In the genomic region with DNA sequence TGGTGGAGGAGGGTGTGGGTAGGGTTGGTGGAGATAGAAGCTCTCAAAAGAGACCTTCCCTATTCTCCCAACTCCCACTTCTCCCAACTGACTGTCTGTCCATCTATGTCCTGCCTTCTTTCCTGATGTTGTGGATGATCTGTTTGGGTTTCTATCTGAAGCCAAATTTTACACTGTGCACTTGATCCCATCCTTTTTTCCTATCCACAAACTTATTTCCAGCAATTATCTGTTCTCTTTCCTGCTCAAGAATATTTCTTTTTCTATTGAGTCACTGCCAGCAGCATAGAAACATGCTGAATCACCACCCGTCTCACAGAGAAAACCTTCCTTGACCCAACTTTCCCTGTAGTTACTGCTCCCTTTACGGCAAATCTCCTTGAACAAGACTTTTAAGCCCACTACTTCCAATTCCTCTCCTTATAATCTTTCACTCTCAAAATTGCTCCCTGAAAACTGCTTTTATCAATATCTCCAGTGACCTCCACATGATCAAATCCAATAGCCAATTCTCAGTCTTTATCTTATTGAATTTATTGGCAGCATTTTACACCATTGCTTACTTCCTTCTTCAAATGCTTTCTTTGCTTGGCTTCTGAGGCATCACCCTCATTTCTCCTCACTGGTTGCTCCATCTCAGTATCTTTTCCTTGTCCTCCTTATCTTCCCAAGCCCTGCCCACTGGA, we compare ENCODE assay signal across 1 cellular context.
A peak's percentile ranks its signal among the peaks of the same experiment; 100 is the strongest.
TF ChIP-seq lines count a peak whose summit lies in the region.

No MANE protein-coding gene starts in this region.

TF ChIP-seq in K562, 482 proteins besides CTCF, POLR2A, EP300 and RAD21 (continued from another document and continues in another):
- TF ChIP-seq, protein P1, sequence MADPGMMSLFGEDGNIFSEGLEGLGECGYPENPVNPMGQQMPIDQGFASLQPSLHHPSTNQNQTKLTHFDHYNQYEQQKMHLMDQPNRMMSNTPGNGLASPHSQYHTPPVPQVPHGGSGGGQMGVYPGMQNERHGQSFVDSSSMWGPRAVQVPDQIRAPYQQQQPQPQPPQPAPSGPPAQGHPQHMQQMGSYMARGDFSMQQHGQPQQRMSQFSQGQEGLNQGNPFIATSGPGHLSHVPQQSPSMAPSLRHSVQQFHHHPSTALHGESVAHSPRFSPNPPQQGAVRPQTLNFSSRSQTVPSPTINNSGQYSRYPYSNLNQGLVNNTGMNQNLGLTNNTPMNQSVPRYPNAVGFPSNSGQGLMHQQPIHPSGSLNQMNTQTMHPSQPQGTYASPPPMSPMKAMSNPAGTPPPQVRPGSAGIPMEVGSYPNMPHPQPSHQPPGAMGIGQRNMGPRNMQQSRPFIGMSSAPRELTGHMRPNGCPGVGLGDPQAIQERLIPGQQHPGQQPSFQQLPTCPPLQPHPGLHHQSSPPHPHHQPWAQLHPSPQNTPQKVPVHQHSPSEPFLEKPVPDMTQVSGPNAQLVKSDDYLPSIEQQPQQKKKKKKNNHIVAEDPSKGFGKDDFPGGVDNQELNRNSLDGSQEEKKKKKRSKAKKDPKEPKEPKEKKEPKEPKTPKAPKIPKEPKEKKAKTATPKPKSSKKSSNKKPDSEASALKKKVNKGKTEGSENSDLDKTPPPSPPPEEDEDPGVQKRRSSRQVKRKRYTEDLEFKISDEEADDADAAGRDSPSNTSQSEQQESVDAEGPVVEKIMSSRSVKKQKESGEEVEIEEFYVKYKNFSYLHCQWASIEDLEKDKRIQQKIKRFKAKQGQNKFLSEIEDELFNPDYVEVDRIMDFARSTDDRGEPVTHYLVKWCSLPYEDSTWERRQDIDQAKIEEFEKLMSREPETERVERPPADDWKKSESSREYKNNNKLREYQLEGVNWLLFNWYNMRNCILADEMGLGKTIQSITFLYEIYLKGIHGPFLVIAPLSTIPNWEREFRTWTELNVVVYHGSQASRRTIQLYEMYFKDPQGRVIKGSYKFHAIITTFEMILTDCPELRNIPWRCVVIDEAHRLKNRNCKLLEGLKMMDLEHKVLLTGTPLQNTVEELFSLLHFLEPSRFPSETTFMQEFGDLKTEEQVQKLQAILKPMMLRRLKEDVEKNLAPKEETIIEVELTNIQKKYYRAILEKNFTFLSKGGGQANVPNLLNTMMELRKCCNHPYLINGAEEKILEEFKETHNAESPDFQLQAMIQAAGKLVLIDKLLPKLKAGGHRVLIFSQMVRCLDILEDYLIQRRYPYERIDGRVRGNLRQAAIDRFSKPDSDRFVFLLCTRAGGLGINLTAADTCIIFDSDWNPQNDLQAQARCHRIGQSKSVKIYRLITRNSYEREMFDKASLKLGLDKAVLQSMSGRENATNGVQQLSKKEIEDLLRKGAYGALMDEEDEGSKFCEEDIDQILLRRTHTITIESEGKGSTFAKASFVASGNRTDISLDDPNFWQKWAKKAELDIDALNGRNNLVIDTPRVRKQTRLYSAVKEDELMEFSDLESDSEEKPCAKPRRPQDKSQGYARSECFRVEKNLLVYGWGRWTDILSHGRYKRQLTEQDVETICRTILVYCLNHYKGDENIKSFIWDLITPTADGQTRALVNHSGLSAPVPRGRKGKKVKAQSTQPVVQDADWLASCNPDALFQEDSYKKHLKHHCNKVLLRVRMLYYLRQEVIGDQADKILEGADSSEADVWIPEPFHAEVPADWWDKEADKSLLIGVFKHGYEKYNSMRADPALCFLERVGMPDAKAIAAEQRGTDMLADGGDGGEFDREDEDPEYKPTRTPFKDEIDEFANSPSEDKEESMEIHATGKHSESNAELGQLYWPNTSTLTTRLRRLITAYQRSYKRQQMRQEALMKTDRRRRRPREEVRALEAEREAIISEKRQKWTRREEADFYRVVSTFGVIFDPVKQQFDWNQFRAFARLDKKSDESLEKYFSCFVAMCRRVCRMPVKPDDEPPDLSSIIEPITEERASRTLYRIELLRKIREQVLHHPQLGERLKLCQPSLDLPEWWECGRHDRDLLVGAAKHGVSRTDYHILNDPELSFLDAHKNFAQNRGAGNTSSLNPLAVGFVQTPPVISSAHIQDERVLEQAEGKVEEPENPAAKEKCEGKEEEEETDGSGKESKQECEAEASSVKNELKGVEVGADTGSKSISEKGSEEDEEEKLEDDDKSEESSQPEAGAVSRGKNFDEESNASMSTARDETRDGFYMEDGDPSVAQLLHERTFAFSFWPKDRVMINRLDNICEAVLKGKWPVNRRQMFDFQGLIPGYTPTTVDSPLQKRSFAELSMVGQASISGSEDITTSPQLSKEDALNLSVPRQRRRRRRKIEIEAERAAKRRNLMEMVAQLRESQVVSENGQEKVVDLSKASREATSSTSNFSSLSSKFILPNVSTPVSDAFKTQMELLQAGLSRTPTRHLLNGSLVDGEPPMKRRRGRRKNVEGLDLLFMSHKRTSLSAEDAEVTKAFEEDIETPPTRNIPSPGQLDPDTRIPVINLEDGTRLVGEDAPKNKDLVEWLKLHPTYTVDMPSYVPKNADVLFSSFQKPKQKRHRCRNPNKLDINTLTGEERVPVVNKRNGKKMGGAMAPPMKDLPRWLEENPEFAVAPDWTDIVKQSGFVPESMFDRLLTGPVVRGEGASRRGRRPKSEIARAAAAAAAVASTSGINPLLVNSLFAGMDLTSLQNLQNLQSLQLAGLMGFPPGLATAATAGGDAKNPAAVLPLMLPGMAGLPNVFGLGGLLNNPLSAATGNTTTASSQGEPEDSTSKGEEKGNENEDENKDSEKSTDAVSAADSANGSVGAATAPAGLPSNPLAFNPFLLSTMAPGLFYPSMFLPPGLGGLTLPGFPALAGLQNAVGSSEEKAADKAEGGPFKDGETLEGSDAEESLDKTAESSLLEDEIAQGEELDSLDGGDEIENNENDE (IDR thresholded peaks at IDR 0.05; ENCODE audit: low read depth, low read length), result no peak
- TF ChIP-seq, protein P2, sequence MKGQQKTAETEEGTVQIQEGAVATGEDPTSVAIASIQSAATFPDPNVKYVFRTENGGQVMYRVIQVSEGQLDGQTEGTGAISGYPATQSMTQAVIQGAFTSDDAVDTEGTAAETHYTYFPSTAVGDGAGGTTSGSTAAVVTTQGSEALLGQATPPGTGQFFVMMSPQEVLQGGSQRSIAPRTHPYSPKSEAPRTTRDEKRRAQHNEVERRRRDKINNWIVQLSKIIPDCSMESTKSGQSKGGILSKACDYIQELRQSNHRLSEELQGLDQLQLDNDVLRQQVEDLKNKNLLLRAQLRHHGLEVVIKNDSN (CRISPR knock-in tag; IDR thresholded peaks at IDR 0.05), result no peak
- TF ChIP-seq NFXL1 (CRISPR knock-in tag; IDR thresholded peaks at IDR 0.05) (no peak), CBFA2T3 (IDR thresholded peaks at IDR 0.05) (no peak), RBFOX2 (IDR thresholded peaks at IDR 0.05; ENCODE audit: low read depth, low read length) (no peak), ETV6 (IDR thresholded peaks at IDR 0.05; ENCODE audit: borderline replicate concordance in 1 of 2, low read depth in 2 of 2, low read length in 1 of 2) (no peak), ETV6 (CRISPR knock-in tag; IDR thresholded peaks at IDR 0.05; ENCODE audit: borderline replicate concordance) (no peak), MCM5 (IDR thresholded peaks at IDR 0.05; ENCODE audit: low read depth) (no peak), PYGO2 (tag; IDR thresholded peaks at IDR 0.05) (0 out of 2 replicates have a peak, but pooled peaks have one; percentile 17), KAT7 (CRISPR knock-in tag; IDR thresholded peaks at IDR 0.05; ENCODE audit: borderline replicate concordance) (no peak), ZNF224 (CRISPR knock-in tag; IDR thresholded peaks at IDR 0.05) (no peak), TEAD4 (IDR thresholded peaks at IDR 0.05; ENCODE audit: low read length) (no peak), TEAD4 (CRISPR knock-in tag; IDR thresholded peaks at IDR 0.05; ENCODE audit: borderline replicate concordance) (no peak), BRD4 (IDR thresholded peaks at IDR 0.05) (no peak), ZNF707 (CRISPR knock-in tag; conservative IDR thresholded peaks at IDR 0.05) (no peak), CBX2 (IDR thresholded peaks at IDR 0.05; ENCODE audit: insufficient read depth, low read length, poor library complexity, severe bottlenecking) (no peak), SMC3 (conservative IDR thresholded peaks at IDR 0.05; ENCODE audit: insufficient read depth, low read depth, low read length) (no peak), FUS (optimal IDR thresholded peaks at IDR 0.05; ENCODE audit: low read depth, low read length) (no peak), TCF3 (CRISPR knock-in tag; IDR thresholded peaks at IDR 0.05) (no peak), ERF (CRISPR knock-in tag; IDR thresholded peaks at IDR 0.05) (0 out of 2 replicates have a peak, but pooled peaks have one; percentile 39), HDAC2 (IDR thresholded peaks at IDR 0.05) (no peak), CCAR2 (IDR thresholded peaks at IDR 0.05; ENCODE audit: low read depth, low read length) (no peak), ZSCAN29 (IDR thresholded peaks at IDR 0.05) (no peak), ELF1 (tag; IDR thresholded peaks at IDR 0.05) (no peak), POLR2AphosphoS2 (IDR thresholded peaks at IDR 0.05; ENCODE audit: low read length) (no peak)
- TF ChIP-seq, protein P3, sequence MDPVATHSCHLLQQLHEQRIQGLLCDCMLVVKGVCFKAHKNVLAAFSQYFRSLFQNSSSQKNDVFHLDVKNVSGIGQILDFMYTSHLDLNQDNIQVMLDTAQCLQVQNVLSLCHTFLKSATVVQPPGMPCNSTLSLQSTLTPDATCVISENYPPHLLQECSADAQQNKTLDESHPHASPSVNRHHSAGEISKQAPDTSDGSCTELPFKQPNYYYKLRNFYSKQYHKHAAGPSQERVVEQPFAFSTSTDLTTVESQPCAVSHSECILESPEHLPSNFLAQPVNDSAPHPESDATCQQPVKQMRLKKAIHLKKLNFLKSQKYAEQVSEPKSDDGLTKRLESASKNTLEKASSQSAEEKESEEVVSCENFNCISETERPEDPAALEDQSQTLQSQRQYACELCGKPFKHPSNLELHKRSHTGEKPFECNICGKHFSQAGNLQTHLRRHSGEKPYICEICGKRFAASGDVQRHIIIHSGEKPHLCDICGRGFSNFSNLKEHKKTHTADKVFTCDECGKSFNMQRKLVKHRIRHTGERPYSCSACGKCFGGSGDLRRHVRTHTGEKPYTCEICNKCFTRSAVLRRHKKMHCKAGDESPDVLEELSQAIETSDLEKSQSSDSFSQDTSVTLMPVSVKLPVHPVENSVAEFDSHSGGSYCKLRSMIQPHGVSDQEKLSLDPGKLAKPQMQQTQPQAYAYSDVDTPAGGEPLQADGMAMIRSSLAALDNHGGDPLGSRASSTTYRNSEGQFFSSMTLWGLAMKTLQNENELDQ (CRISPR knock-in tag; IDR thresholded peaks at IDR 0.05; ENCODE audit: borderline replicate concordance), result no peak
- TF ChIP-seq, protein P4, sequence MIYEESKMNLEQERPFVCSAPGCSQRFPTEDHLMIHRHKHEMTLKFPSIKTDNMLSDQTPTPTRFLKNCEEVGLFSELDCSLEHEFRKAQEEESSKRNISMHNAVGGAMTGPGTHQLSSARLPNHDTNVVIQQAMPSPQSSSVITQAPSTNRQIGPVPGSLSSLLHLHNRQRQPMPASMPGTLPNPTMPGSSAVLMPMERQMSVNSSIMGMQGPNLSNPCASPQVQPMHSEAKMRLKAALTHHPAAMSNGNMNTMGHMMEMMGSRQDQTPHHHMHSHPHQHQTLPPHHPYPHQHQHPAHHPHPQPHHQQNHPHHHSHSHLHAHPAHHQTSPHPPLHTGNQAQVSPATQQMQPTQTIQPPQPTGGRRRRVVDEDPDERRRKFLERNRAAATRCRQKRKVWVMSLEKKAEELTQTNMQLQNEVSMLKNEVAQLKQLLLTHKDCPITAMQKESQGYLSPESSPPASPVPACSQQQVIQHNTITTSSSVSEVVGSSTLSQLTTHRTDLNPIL (CRISPR knock-in tag; IDR thresholded peaks at IDR 0.05), result no peak
- TF ChIP-seq, protein P5, sequence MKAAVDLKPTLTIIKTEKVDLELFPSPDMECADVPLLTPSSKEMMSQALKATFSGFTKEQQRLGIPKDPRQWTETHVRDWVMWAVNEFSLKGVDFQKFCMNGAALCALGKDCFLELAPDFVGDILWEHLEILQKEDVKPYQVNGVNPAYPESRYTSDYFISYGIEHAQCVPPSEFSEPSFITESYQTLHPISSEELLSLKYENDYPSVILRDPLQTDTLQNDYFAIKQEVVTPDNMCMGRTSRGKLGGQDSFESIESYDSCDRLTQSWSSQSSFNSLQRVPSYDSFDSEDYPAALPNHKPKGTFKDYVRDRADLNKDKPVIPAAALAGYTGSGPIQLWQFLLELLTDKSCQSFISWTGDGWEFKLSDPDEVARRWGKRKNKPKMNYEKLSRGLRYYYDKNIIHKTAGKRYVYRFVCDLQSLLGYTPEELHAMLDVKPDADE (conservative IDR thresholded peaks at IDR 0.05; ENCODE audit: control insufficient read depth, low read depth, low read length), result no peak
- TF ChIP-seq, protein P6, sequence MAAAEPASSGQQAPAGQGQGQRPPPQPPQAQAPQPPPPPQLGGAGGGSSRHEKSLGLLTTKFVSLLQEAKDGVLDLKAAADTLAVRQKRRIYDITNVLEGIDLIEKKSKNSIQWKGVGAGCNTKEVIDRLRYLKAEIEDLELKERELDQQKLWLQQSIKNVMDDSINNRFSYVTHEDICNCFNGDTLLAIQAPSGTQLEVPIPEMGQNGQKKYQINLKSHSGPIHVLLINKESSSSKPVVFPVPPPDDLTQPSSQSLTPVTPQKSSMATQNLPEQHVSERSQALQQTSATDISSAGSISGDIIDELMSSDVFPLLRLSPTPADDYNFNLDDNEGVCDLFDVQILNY (CRISPR knock-in tag; IDR thresholded peaks at IDR 0.05), result no peak
- TF ChIP-seq, protein P7, sequence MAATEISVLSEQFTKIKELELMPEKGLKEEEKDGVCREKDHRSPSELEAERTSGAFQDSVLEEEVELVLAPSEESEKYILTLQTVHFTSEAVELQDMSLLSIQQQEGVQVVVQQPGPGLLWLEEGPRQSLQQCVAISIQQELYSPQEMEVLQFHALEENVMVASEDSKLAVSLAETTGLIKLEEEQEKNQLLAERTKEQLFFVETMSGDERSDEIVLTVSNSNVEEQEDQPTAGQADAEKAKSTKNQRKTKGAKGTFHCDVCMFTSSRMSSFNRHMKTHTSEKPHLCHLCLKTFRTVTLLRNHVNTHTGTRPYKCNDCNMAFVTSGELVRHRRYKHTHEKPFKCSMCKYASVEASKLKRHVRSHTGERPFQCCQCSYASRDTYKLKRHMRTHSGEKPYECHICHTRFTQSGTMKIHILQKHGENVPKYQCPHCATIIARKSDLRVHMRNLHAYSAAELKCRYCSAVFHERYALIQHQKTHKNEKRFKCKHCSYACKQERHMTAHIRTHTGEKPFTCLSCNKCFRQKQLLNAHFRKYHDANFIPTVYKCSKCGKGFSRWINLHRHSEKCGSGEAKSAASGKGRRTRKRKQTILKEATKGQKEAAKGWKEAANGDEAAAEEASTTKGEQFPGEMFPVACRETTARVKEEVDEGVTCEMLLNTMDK (IDR thresholded peaks at IDR 0.05; ENCODE audit: borderline replicate concordance, insufficient read depth, low read depth, low read length, poor library complexity, severe bottlenecking), result no peak
- TF ChIP-seq, protein P8, sequence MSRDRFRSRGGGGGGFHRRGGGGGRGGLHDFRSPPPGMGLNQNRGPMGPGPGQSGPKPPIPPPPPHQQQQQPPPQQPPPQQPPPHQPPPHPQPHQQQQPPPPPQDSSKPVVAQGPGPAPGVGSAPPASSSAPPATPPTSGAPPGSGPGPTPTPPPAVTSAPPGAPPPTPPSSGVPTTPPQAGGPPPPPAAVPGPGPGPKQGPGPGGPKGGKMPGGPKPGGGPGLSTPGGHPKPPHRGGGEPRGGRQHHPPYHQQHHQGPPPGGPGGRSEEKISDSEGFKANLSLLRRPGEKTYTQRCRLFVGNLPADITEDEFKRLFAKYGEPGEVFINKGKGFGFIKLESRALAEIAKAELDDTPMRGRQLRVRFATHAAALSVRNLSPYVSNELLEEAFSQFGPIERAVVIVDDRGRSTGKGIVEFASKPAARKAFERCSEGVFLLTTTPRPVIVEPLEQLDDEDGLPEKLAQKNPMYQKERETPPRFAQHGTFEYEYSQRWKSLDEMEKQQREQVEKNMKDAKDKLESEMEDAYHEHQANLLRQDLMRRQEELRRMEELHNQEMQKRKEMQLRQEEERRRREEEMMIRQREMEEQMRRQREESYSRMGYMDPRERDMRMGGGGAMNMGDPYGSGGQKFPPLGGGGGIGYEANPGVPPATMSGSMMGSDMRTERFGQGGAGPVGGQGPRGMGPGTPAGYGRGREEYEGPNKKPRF (IDR thresholded peaks at IDR 0.05; ENCODE audit: low read depth, low read length), result no peak
